In the genomic region with DNA sequence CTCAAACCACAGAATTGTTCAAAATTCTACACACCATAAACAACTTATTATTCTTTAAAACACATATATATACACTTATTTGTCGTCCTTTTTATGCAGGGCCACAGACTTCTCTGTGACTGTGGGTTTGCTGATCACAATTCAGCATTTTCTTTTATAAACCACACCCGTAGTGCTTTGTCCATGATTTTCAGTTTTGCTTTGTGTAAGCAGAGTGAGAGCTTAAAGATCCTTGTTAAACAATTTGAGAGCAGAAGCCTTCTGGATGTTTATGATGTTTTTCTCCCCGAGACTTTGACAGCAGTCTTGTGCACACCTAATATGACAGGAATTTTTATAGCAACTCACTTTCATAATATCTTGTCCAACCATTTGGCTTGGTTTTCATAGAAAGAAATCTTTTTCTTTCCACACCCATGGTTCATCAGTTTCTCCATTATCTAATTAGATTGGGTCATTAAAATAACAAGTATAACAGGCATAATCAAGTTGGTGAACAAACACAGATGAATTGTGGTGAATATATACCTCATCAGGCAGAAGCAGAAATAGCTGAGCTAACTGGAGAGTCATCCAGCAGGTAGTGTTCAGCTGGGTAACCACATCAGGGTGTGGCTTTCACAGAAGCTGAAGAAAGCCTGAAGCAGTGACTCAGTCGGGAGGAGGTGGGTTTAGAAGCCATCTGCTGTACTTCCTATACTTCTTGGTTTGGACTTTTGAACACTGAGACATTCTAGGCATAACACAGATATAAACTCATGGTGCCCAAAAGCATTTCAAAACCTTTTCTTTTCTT, we compare ENCODE assay signal across 8 cellular contexts. TPM values are rescaled to one million over a fixed set of nuclear protein-coding genes. Genes with fewer than 3 reads are reported as not detected.
DNase-seq lines count a peak whose midpoint lies in the region; ATAC-seq lines count a peak whose summit lies in the region.

No MANE protein-coding gene starts in this region.

- CTCF ChIA-PET in activated CD8-positive, alpha-beta T cell treated with anti-CD3 and anti-CD28 coated beads, Interleukin-2, amount 10 ng/mL, durations not matched to agents 7 days and 5 days (lab: Charles Lee), result interaction anchor here (1.0 to 1.7 kb wide), 6 partner anchors 8 to 20 kb away, joined by 3 to 6 read pairs (median 4); no protein-coding TSS in a partner anchor

- H3K27me3 Mint-ChIP-seq in activated CD8-positive, alpha-beta T cell treated with anti-CD3 and anti-CD28 coated beads, Interleukin-2, amount 10 ng/mL, durations not matched to agents 7 days and 5 days (ENCODE audit: low read depth), result no peaks in the 10 kb centered on the region

- H3K27ac Mint-ChIP-seq in activated CD8-positive, alpha-beta T cell treated with anti-CD3 and anti-CD28 coated beads, Interleukin-2, amount 10 ng/mL, durations not matched to agents 7 days and 5 days, result peak overlapping the region; percentile 81

- in situ Hi-C loops in ACHN (cut with HindIII; ENCODE audit: low pct_ligation_motif_present, low pct_unique_long_range_greater_than_20kb, low sequenced_read_pairs), result no loop called here

- DNase-seq in ACHN (peak; percentile 25), glomerular visceral epithelial cell (ENCODE audit: extremely low spot score) (peak; percentile 85), occipital lobe (lab: John Stamatoyannopoulos, UW) (no peak), SW 1271 (lab: John Stamatoyannopoulos, UW) (no peak), NCI-H2029 (lab: John Stamatoyannopoulos, UW) (no peak)
- peak; percentile 87 for DNase-seq in activated CD8-positive, alpha-beta T cell treated with anti-CD3 and anti-CD28 coated beads, Interleukin-2, amount 10 ng/mL, durations not matched to agents 7 days and 5 days
- peak; percentile 37 for DNase-seq in stimulated activated naive CD8-positive, alpha-beta T cell treated with anti-CD3 and anti-CD28 coated beads, Interleukin-15, Interleukin-2, amounts not matched to agents 100 U/mL and 50 U/mL, for 24 hours

- peaks cover 84% of the 10 kb centered on the region for H3K36me3 Mint-ChIP-seq in activated CD8-positive, alpha-beta T cell treated with anti-CD3 and anti-CD28 coated beads, Interleukin-2, amount 10 ng/mL, durations not matched to agents 7 days and 5 days (ENCODE audit: low read depth)

- peaks cover 41% of the 10 kb centered on the region for H3K4me1 Mint-ChIP-seq in activated CD8-positive, alpha-beta T cell treated with anti-CD3 and anti-CD28 coated beads, Interleukin-2, amount 10 ng/mL, durations not matched to agents 7 days and 5 days (ENCODE audit: low read depth)

- peak; percentile 59 for ATAC-seq in HG03354 (IDR thresholded peaks at IDR 0.05; ENCODE audit: poor library complexity, severe bottlenecking, unreplicated experiment)
- ATAC-seq in activated CD8-positive, alpha-beta T cell treated with anti-CD3 and anti-CD28 coated beads, Interleukin-2, amount 10 ng/mL, durations not matched to agents 7 days and 5 days, result peak; percentile 97
- peak; percentile 96 for ATAC-seq in stimulated activated naive CD8-positive, alpha-beta T cell treated with anti-CD3 and anti-CD28 coated beads, Interleukin-15, Interleukin-2, amounts not matched to agents 100 U/mL and 50 U/mL, for 24 hours

- POLR2A ChIA-PET in activated CD8-positive, alpha-beta T cell treated with anti-CD3 and anti-CD28 coated beads, Interleukin-2, amount 10 ng/mL, durations not matched to agents 7 days and 5 days (lab: Charles Lee), result no interaction called here

- H3K4me3 Mint-ChIP-seq in activated CD8-positive, alpha-beta T cell treated with anti-CD3 and anti-CD28 coated beads, Interleukin-2, amount 10 ng/mL, durations not matched to agents 7 days and 5 days, result no peak overlapping the region

- H3K9me3 Mint-ChIP-seq in activated CD8-positive, alpha-beta T cell treated with anti-CD3 and anti-CD28 coated beads, Interleukin-2, amount 10 ng/mL, durations not matched to agents 7 days and 5 days (ENCODE audit: insufficient read depth), result no peaks in the 10 kb centered on the region

RNA-seq across cellular contexts. Expression of a gene that starts 57.1 kb away (rescaled TPM):
- 1 to 10 TPM; 3.0 to 3.5 TPM for total RNA-seq in activated CD8-positive, alpha-beta T cell treated with anti-CD3 and anti-CD28 coated beads, Interleukin-2, amount 10 ng/mL, durations not matched to agents 7 days and 5 days
- total RNA-seq in occipital lobe, result 7.8 TPM

Comparison
In these comparisons a context has a peak if more than half of its experiments do, and no peak if none do; other contexts are left out.
1. DNase-seq: peak in ACHN (single experiment), activated CD8-positive, alpha-beta T cell treated with anti-CD3 and anti-CD28 coated beads, Interleukin-2, amount 10 ng/mL, durations not matched to agents 7 days and 5 days (single experiment), glomerular visceral epithelial cell (single experiment) and stimulated activated naive CD8-positive, alpha-beta T cell treated with anti-CD3 and anti-CD28 coated beads, Interleukin-15, Interleukin-2, amounts not matched to agents 100 U/mL and 50 U/mL, for 24 hours (single experiment); none in occipital lobe (single experiment), SW 1271 (0 of 2) and NCI-H2029 (single experiment).
2. Peak in every context shown above with its lines, with median percentiles within 50 percentile points of each other: ATAC-seq.